Comparison of ENCODE assay signal across 1 cellular context in genomic region chr18:57697434-57697833, GRCh38.
TF ChIP-seq lines count a peak whose summit lies in the region.

No MANE protein-coding gene starts in this region.

TF ChIP-seq in GM23338, 12 proteins besides CTCF, POLR2A, EP300 and RAD21 (continued from another document):
- TF ChIP-seq ZNF462 (CRISPR knock-in tag; IDR thresholded peaks at IDR 0.05), result no peak
